1 cellular context compared by ENCODE assay signal in the genomic region with DNA sequence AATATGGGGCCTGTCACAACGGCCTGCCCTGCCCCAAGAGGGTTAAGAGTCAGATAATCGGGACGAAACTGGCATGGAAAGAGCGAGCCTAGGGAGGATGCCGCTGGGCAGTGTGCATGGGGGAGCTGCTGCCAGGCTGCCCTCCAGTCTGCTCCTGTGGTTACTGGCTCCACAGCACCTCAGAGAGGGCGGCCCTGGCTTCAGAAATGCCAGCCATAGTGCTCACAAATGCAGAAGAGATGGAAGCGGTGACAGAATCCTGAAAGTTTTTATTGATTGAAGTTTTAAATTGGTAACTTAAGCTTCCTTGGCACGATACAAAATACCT.
TF ChIP-seq lines count a peak whose summit lies in the region.

No MANE protein-coding gene starts in this region.

TF ChIP-seq in WTC11, 78 proteins besides CTCF, POLR2A, EP300 and RAD21 (continued from another document):
- TF ChIP-seq ARID4B (CRISPR knock-in tag; IDR thresholded peaks at IDR 0.05; ENCODE audit: borderline replicate concordance), result no peak
- no peak for TF ChIP-seq GRHL2 (CRISPR knock-in tag; IDR thresholded peaks at IDR 0.05; ENCODE audit: insufficient replicate concordance, severe bottlenecking)
- no peak for TF ChIP-seq ZNF281 (CRISPR knock-in tag; IDR thresholded peaks at IDR 0.05)
